ENCODE assay signal across 8 cellular contexts in genomic region chrX:53224860-53225797, GRCh38. TPM values are rescaled to one million over a fixed set of nuclear protein-coding genes. Genes with fewer than 3 reads are reported as not detected.
DNase-seq lines count a peak whose midpoint lies in the region; ATAC-seq and TF ChIP-seq lines count a peak whose summit lies in the region.

Gene KDM5C, minus strand, starts transcription at chrX:53225207. Its CDS starts 318 bp downstream, at chrX:53224889.

- peaks cover 6% of the 10 kb centered on the region; the same call in 1 of the 2 replicates for H3K36me3 ChIP-seq in ACC112 (ENCODE audit: insufficient read depth, low read length)

- no peaks in the 10 kb centered on the region for H3K9me3 Mint-ChIP-seq in activated B cell treated with CpG ODN at 0.5 μM for 24 hours

- intact Hi-C loops in activated B cell treated with CpG ODN at 0.5 μM for 24 hours (cut with micrococcal nuclease): loop anchor here (1.0 to 5.0 kb wide), 4 partner anchors 143 to 820 kb away; partner anchors contain the start of genes PHF8, RIBC1, SMC1A and TSPYL2

- H3K4me1 Mint-ChIP-seq in activated B cell treated with CpG ODN at 0.5 μM for 24 hours: peaks cover 33% of the 10 kb centered on the region

- no peak for TF ChIP-seq CTCF in activated B cell treated with CpG ODN at 0.5 μM for 24 hours (IDR thresholded peaks at IDR 0.05)

- peaks cover 49% of the 10 kb centered on the region for H3K79me2 ChIP-seq in ACC112 (ENCODE audit: control insufficient read depth, insufficient read depth, low read length, unreplicated experiment)

- no peaks in the 10 kb centered on the region for H3K27me3 ChIP-seq in ACC112 (ENCODE audit: insufficient read depth, low read length)

- no peaks in the 10 kb centered on the region for H3K27me3 Mint-ChIP-seq in activated B cell treated with CpG ODN at 0.5 μM for 24 hours

- POLR2A ChIA-PET in activated B cell treated with CpG ODN at 0.5 μM for 24 hours (lab: Charles Lee): interaction anchor here (0.5 to 1.9 kb wide), 15 partner anchors 8 to 1936 kb away, joined by 3 to 13 read pairs (median 4); partner anchors contain the start of genes APEX2, RIBC1, SMC1A and TSPYL2

- peak; percentile 67 for ATAC-seq in GM18873 (IDR thresholded peaks at IDR 0.05; ENCODE audit: low FRiP score, unreplicated experiment)
- ATAC-seq in HG03159 (IDR thresholded peaks at IDR 0.05; ENCODE audit: unreplicated experiment): peak; percentile 85
- ATAC-seq in activated B cell treated with CpG ODN at 0.5 μM for 24 hours (ENCODE audit: low read depth): peak; percentile 91

- CTCF ChIA-PET in activated B cell treated with CpG ODN at 0.5 μM for 24 hours (lab: Charles Lee): no interaction called here

- H3K4me3 Mint-ChIP-seq in activated B cell treated with CpG ODN at 0.5 μM for 24 hours: peak within 1 kb of the TSS; percentile 98

- peaks cover 18% of the 10 kb centered on the region for H3K4me1 ChIP-seq in ACC112 (ENCODE audit: control insufficient read depth, insufficient read depth, low read length, unreplicated experiment)

- H2AFZ ChIP-seq in ACC112 (ENCODE audit: low read length, unreplicated experiment): peak within 1 kb of the TSS; percentile 60

- peak within 1 kb of the TSS; percentile 98 for H3K4me3 ChIP-seq in ACC112 (ENCODE audit: low read depth, low read length)

- peak; percentile 90 for DNase-seq in NCI-H345 (lab: John Stamatoyannopoulos, UW)
- DNase-seq in activated B cell treated with CpG ODN at 0.5 μM for 24 hours: peak; percentile 69
- peak in 59 of 61 donors; percentile 13 to 92 (median 78) for DNase-seq in caudate nucleus (lab: John Stamatoyannopoulos, UW)
- DNase-seq in inferior parietal cortex (ENCODE audit: extremely low spot score): peak; percentile 87
- DNase-seq in stimulated activated CD4-positive, alpha-beta T cell treated with anti-CD3 and anti-CD28 coated beads, Interleukin-12 subunit alpha, Interleukin-12 subunit beta, amount 100 ng/mL, for 24 hours (ENCODE audit: low read depth in 2 of 2): peak; percentile 64 to 76

- peak within 1 kb of the TSS; percentile 98 for H3K27ac Mint-ChIP-seq in activated B cell treated with CpG ODN at 0.5 μM for 24 hours

- H3K27ac ChIP-seq in ACC112 (ENCODE audit: low read depth, low read length) (peak within 1 kb of the TSS; percentile 94), caudate nucleus (ENCODE audit: low read depth, low read length) (peak within 1 kb of the TSS; percentile 92)

- H3K36me3 Mint-ChIP-seq in activated B cell treated with CpG ODN at 0.5 μM for 24 hours (ENCODE audit: low read depth): peaks cover 16% of the 10 kb centered on the region

RNA-seq across cellular contexts. Expression of gene KDM5C, which starts in this region (rescaled TPM):
- total RNA-seq in activated B cell treated with CpG ODN at 0.5 μM for 24 hours: 109 and 117 TPM in 2 replicates

Comparison
In these comparisons a context has a peak if more than half of its experiments do, and no peak if none do; other contexts are left out.
1. Peak in every context shown above with its lines: DNase-seq, ATAC-seq, H3K4me3 ChIP-seq and H3K27ac ChIP-seq.